Comparison of ENCODE assay signal across 20 cellular contexts in the genomic region with DNA sequence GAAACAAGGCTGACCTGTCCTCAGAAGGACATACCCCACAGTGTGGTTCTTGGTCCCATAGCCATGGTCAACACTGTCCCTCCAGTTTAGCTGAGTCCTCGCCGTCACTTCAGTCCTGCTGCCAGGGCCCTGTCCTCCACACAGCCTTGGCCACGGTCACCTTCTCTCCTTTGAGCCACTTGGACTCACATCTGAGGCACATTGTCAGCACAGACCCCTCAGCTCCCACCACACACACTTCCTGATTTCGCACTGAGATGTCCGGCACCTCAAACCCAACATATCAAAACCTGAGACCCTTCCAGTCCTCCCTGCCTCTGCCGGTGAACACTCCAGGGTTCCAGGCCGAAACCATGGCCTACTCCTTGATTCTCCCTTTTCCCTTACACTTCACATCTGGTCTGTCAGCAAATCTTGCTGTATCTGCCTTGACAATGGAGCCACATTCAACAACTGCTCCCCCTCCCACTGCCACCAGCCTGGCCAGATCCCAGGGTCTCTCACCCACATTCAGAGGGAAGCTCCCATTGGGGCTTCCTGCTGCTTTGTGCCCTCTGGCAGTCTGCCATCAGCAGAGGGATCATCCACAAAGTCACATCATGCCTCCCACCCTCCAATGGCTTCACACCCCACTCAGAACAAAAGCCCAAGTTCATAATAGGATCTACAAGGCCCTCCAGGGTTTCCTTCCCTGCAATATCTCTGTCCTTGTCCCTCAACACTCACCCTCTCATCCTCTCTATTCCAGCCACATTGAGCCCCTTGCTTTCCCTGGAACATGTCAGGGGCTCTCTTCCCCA.
"Had no signal": no experiment of that assay in that cellular context is flagged by ENCODE, and none has a peak within 500 bp of the region (broad histone marks: within the 10 kb centered on the region; RNA-seq: fewer than 3 reads in every experiment).

No MANE protein-coding gene starts in this region.

- H3K4me3 ChIP-seq: hepatocyte, lung, mucosa of descending colon, pancreas, right lobe of liver, thoracic aorta, transverse colon had no signal

- DNase-seq: cerebellar nuclear complex; effector memory CD8-positive, alpha-beta T cell; foreskin keratinocyte; head of caudate nucleus; left colon; left ventricle myocardium superior; mucosa of descending colon; naive thymus-derived CD8-positive, alpha-beta T cell; pancreas; stimulated activated CD4-positive, alpha-beta T cell treated with anti-CD3 and anti-CD28 coated beads, Interleukin-4, amount 100 ng/mL, for 1 hour; stimulated activated CD8-positive, alpha-beta memory T cell treated with anti-CD3 and anti-CD28 coated beads, Interleukin-4, amount 100 ng/mL, for 48 hours; transverse colon had no signal

- H3K4me3 Mint-ChIP-seq: dendritic cell treated with granulocyte-macrophage colony-stimulating factor and Interleukin-4, amounts not matched to agents 40 ng/mL and 50 ng/mL, for 4 days; effector memory CD8-positive, alpha-beta T cell; naive thymus-derived CD8-positive, alpha-beta T cell; stimulated activated effector memory CD8-positive, alpha-beta T cell treated with anti-CD3 and anti-CD28 coated beads, Interleukin-12 subunit alpha, Interleukin-12 subunit beta, amount 100 ng/mL, for 72 hours; stimulated activated naive CD8-positive, alpha-beta T cell treated with anti-CD3 and anti-CD28 coated beads, Interleukin-15, Interleukin-2, amounts not matched to agents 100 ng/mL and 50 ng/mL, for 24 hours had no signal

- H3K27ac Mint-ChIP-seq: dendritic cell treated with granulocyte-macrophage colony-stimulating factor and Interleukin-4, amounts not matched to agents 40 ng/mL and 50 ng/mL, for 4 days; effector memory CD8-positive, alpha-beta T cell; progenitor cell of endocrine pancreas; stimulated activated effector memory CD8-positive, alpha-beta T cell treated with anti-CD3 and anti-CD28 coated beads, Interleukin-12 subunit alpha, Interleukin-12 subunit beta, amount 100 ng/mL, for 72 hours; stimulated activated naive CD8-positive, alpha-beta T cell treated with anti-CD3 and anti-CD28 coated beads, Interleukin-15, Interleukin-2, amounts not matched to agents 100 ng/mL and 50 ng/mL, for 24 hours had no signal

- H3K9me3 ChIP-seq: mucosa of descending colon, pancreas, right lobe of liver, transverse colon had no signal

- H3K27me3 ChIP-seq: foreskin keratinocyte, hepatocyte, right lobe of liver, transverse colon had no signal

- ATAC-seq: effector memory CD8-positive, alpha-beta T cell; foreskin keratinocyte; left colon; left ventricle myocardium superior; mucosa of descending colon; naive thymus-derived CD8-positive, alpha-beta T cell; pancreas; stimulated activated effector memory CD8-positive, alpha-beta T cell treated with anti-CD3 and anti-CD28 coated beads, Interleukin-12 subunit alpha, Interleukin-12 subunit beta, amount 100 ng/mL, for 72 hours had no signal

- H3K36me3 Mint-ChIP-seq: stimulated activated effector memory CD8-positive, alpha-beta T cell treated with anti-CD3 and anti-CD28 coated beads, Interleukin-12 subunit alpha, Interleukin-12 subunit beta, amount 100 ng/mL, for 72 hours had no signal

- H3K36me3 ChIP-seq: pancreas, right lobe of liver, thoracic aorta, transverse colon had no signal

- H3K4me1 Mint-ChIP-seq: stimulated activated effector memory CD8-positive, alpha-beta T cell treated with anti-CD3 and anti-CD28 coated beads, Interleukin-12 subunit alpha, Interleukin-12 subunit beta, amount 100 ng/mL, for 72 hours had no signal

- H3K4me1 ChIP-seq: foreskin keratinocyte, pancreas, right lobe of liver, transverse colon had no signal

- H3K27ac ChIP-seq: foreskin keratinocyte, hepatocyte, pancreas, right lobe of liver, thoracic aorta, transverse colon had no signal
